Comparison of ENCODE assay signal across 11 cellular contexts in the genomic region with DNA sequence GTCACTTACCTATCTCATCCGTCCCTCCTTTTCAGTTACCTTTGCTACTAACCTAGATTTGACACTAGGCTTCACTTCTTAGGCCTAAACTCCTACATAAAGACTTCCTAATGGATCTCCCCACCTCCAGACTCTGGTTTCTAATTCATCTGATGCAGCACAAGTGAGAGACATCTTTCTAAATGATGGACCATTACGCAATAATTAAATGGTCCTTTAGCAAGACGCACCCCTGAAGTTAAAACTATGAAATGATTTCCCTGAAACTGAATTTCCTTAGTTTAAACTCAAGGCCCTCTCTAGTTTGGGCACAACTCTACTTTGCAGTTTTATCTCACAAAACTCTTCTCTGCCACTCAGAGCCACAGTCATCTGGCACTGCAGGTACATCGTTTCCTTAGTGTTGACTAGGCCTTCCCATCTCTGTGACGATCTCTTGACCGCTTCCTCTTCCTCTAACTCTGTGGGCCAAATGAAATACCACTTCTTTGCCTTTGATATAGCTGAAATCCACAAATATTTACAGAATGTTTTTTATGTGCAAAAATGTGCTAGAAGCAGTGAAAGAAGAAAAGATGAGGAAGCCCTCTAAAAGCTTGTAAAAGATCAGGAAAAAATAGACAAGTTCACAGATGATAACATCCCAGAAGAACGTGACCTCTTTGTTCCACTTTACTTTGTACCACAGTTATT. TPM values are rescaled to one million over a fixed set of nuclear protein-coding genes. Genes with fewer than 3 reads are reported as not detected.
A peak's percentile ranks its signal among the peaks of the same experiment; 100 is the strongest.
DNase-seq lines count a peak whose midpoint lies in the region; ATAC-seq and TF ChIP-seq lines count a peak whose summit lies in the region.
"Had no signal": no experiment of that assay in that cellular context is flagged by ENCODE, and none has a peak within 500 bp of the region (broad histone marks: within the 10 kb centered on the region; RNA-seq: fewer than 3 reads in every experiment).

No MANE protein-coding gene starts in this region.

- no peak for TF ChIP-seq CTCF in GM13977 (IDR thresholded peaks at IDR 0.05; ENCODE audit: extremely low read depth, insufficient read depth, missing control alignments)
- TF ChIP-seq CTCF in OCI-LY7 (conservative IDR thresholded peaks at IDR 0.05; ENCODE audit: low read length) = no peak
- no peak for TF ChIP-seq CTCF in psoas muscle (IDR thresholded peaks at IDR 0.05)

- DNase-seq in GM13977 (ENCODE audit: low spot score) (peak; percentile 19), OCI-LY7 (ENCODE audit: low spot score) (peak; percentile 78), astrocyte of the hippocampus (ENCODE audit: low read depth, low spot score) (peak; percentile 51), DMS79 treated with DMSO at 0.1 percent for 48 hours (lab: John Stamatoyannopoulos, UW) (no peak), psoas muscle (no peak)
- DNase-seq in stimulated activated CD8-positive, alpha-beta memory T cell treated with anti-CD3 and anti-CD28 coated beads, Interleukin-4, amount 100 ng/mL, for 24 hours (ENCODE audit: low read depth) = peak; percentile 4
- DNase-seq: effector CD8-positive, alpha-beta T cell; kidney glomerular epithelial cell; NCI-H1417 treated with DMSO at 0.1 percent for 48 hours; WERI-Rb-1 had no signal

- POLR2A ChIA-PET in OCI-LY7 (lab: Charles Lee) = interaction anchor here (0.6 kb wide), 1 partner anchor 214 kb away, joined by 3 read pairs; no protein-coding TSS in a partner anchor

- H3K36me3 ChIP-seq in OCI-LY7 (ENCODE audit: insufficient read depth, low read length) = peaks cover 52% of the 10 kb centered on the region
- H3K36me3 ChIP-seq in psoas muscle (ENCODE audit: insufficient read depth in 1 of 2, low read depth in 1 of 2) = no peaks in the 10 kb centered on the region

- peaks cover 13% of the 10 kb centered on the region; the same call in 1 of the 2 replicates for H4K20me1 ChIP-seq in OCI-LY7 (ENCODE audit: insufficient read depth, low read length)

- H3K4me1 ChIP-seq in OCI-LY7 (ENCODE audit: insufficient read depth, low read length, poor library complexity, severe bottlenecking) = peaks cover 46% of the 10 kb centered on the region
- peaks cover 22% of the 10 kb centered on the region for H3K4me1 ChIP-seq in psoas muscle

- peak overlapping the region; percentile 99 for H3K4me3 ChIP-seq in OCI-LY7 (ENCODE audit: low read depth, low read length, poor library complexity, severe bottlenecking)
- no peak overlapping the region for H3K4me3 ChIP-seq in psoas muscle

- in situ Hi-C loops in GM13977 (cut with MboI; ENCODE audit: low pct_unique_long_range_greater_than_20kb, low sequenced_read_pairs, unreplicated experiment) = no loop called here

- H3K4me2 ChIP-seq in OCI-LY7 (ENCODE audit: low read length) = peak overlapping the region; percentile 81

- intact Hi-C loops in OCI-LY7 (cut with micrococcal nuclease; ENCODE audit: unreplicated experiment) = loop anchor here (5.0 to 10.0 kb wide), 3 partner anchors 211 to 1001 kb away; a partner anchor contains a TSS
- intact Hi-C loops in psoas muscle (cut with DNase I) = no loop called here

- CTCF ChIA-PET in OCI-LY7 (lab: Charles Lee; ENCODE audit: unreplicated experiment) = no interaction called here

- peaks cover 5% of the 10 kb centered on the region; the same call in 1 of the 2 replicates for H3K9me3 ChIP-seq in OCI-LY7 (ENCODE audit: low read length)
- H3K9me3 ChIP-seq in psoas muscle = no peaks in the 10 kb centered on the region

- 80 to 84% (median 80%) methylated on average over 7 of the region's 7 CpGs for WGBS in psoas muscle, 3 donors

- no peaks in the 10 kb centered on the region for H3K9me2 ChIP-seq in OCI-LY7 (ENCODE audit: insufficient read depth, low read length)

- ATAC-seq in psoas muscle = no peak
- ATAC-seq in HG02938 (IDR thresholded peaks at IDR 0.05; ENCODE audit: unreplicated experiment) = no peak

- H3K27me3 ChIP-seq in psoas muscle (ENCODE audit: insufficient read depth in 3 of 3, low read length in 2 of 3) = no peaks in the 10 kb centered on the region

- no peak overlapping the region for H2AFZ ChIP-seq in OCI-LY7 (ENCODE audit: low read length)

- peaks cover 76% of the 10 kb centered on the region for H3K79me2 ChIP-seq in OCI-LY7 (ENCODE audit: insufficient read depth, low read depth, low read length)

- H3K27ac ChIP-seq in OCI-LY7 (ENCODE audit: low read depth, low read length, poor library complexity, severe bottlenecking) = peak overlapping the region; percentile 97
- H3K27ac ChIP-seq in psoas muscle = no peak overlapping the region
- H3K27ac ChIP-seq: WERI-Rb-1 had no signal

- no TSS peak for BruUV-seq in OCI-LY7 (replicated peaks; lab: Mats Ljungman, UMichigan)

RNA-seq across cellular contexts. Expression of a gene that starts 3.3 kb away (rescaled TPM):
- total RNA-seq in OCI-LY7 (2014; rRNA removed; shearing (Covaris generic)) = 39.6 and 46.5 TPM in 2 replicates
- total RNA-seq in OCI-LY7 (2022) (132 and 146 TPM in 2 replicates), psoas muscle (10 to 100 TPM; 30.3 to 43.1 (median 36.6) TPM)
- polyA plus RNA-seq in psoas muscle = 10 to 100 TPM in 1 of 3 donors, 1 to 10 TPM in 2; 5.1 to 19.8 (median 5.2) TPM

RNA-seq across cellular contexts. Expression of a gene that starts 37.3 kb away (rescaled TPM):
- 14.2 and 18.1 TPM in 2 replicates for total RNA-seq in OCI-LY7 (2014; rRNA removed; shearing (Covaris generic))
- 30.6 and 35.2 TPM in 2 replicates for total RNA-seq in OCI-LY7 (2022)
- 10 to 100 TPM; 13.4 to 17.7 (median 16.3) TPM for total RNA-seq in psoas muscle
- polyA plus RNA-seq in psoas muscle = 10 to 100 TPM in 2 of 3 donors, 1 to 10 TPM in 1; 9.2 to 20.1 (median 13.1) TPM

Comparison
In these comparisons a context has a peak if more than half of its experiments do, and no peak if none do; other contexts are left out.
1. DNase-seq: peak in GM13977 (single experiment), OCI-LY7 (single experiment), astrocyte of the hippocampus (single experiment) and stimulated activated CD8-positive, alpha-beta memory T cell treated with anti-CD3 and anti-CD28 coated beads, Interleukin-4, amount 100 ng/mL, for 24 hours (single experiment); none in DMS79 treated with DMSO at 0.1 percent for 48 hours (single experiment) and psoas muscle (0 of 2).